ENCODE assay signal across 15 cellular contexts in the genomic region with DNA sequence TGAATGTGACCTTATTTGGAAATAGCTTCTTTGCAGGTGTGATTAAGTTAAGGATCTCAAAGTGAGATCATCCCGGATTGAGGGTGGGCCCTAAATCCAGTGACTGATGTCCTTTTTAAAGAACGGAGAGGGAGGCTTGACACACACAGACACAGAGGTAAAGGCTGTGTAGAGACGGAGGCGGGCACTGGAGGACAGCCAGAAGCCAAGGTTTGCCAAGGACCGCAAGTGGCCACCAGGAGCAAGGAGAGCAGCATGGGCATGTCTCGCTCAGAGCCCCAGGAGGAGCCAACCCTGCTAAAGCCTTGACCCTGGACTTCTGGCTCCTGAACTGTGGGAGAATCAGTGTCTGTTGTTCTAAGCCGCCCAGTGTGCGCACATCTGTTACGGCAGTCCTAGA. TPM values are rescaled to one million over a fixed set of nuclear protein-coding genes. Genes with fewer than 3 reads are reported as not detected.
DNase-seq lines count a peak whose midpoint lies in the region; ATAC-seq, FAIRE-seq and TF ChIP-seq lines count a peak whose summit lies in the region.
"Had no signal": no experiment of that assay in that cellular context is flagged by ENCODE, and none has a peak within 500 bp of the region (broad histone marks: within the 10 kb centered on the region; RNA-seq: fewer than 3 reads in every experiment).

No MANE protein-coding gene starts in this region.

- POLR2A ChIA-PET in K562 (lab: Yijun Ruan, JAX) = interaction anchor here (0.7 to 2.8 kb wide), 3 partner anchors 12 to 211 kb away, joined by 3 to 18 read pairs (median 4); a partner anchor contains a TSS

- CTCF ChIA-PET in K562 (lab: Yijun Ruan, JAX; ENCODE audit: low intra/inter-chr PET ratio) = no interaction called here

- no peak for TF ChIP-seq RAD21 in Ishikawa (IDR thresholded peaks at IDR 0.05; ENCODE audit: low read depth)
- TF ChIP-seq RAD21 in K562 (CRISPR knock-in tag; conservative IDR thresholded peaks at IDR 0.05 in 1 of 2, IDR thresholded peaks at IDR 0.05 in 1 of 2) = no peak

- peak overlapping the region; percentile 44; the same call in 1 of the 2 replicates for H2AFZ ChIP-seq in K562 (ENCODE audit: low read depth, low read length)
- H2AFZ ChIP-seq: neural progenitor cell had no signal

- peak overlapping the region; percentile 16; the same call in 1 of the 2 replicates for H3K4me2 ChIP-seq in K562 (ENCODE audit: insufficient read depth, low read length)
- H3K4me2 ChIP-seq: neural progenitor cell had no signal

- no peaks in the 10 kb centered on the region for H3K36me3 ChIP-seq in K562 (ENCODE audit: control insufficient read depth, insufficient read depth, low read length)
- H3K36me3 ChIP-seq in lower lobe of right lung = no peaks in the 10 kb centered on the region
- H3K36me3 ChIP-seq: neural progenitor cell had no signal

- H3K4me3 ChIP-seq in K562 (no peak overlapping the region), lower lobe of right lung (no peak overlapping the region)
- H3K4me3 ChIP-seq: neural progenitor cell had no signal

- H3K9me3 Mint-ChIP-seq in natural killer cell = no peaks in the 10 kb centered on the region
- H3K9me3 Mint-ChIP-seq: brain, memory B cell, neural progenitor cell had no signal

- no peaks in the 10 kb centered on the region for H3K36me3 Mint-ChIP-seq in natural killer cell
- H3K36me3 Mint-ChIP-seq: brain, memory B cell, neural progenitor cell had no signal

- H3K4me1 ChIP-seq in K562 (replicated peaks in 1 of 2; ENCODE audit: control insufficient read depth in 2 of 2, insufficient read depth in 2 of 2, low read length in 2 of 2) = peaks cover 0 to 18% of the 10 kb centered on the region in 2 experiments; a peak in 3 of 5 replicates
- peaks cover 3% of the 10 kb centered on the region for H3K4me1 ChIP-seq in lower lobe of right lung
- H3K4me1 ChIP-seq: neural progenitor cell had no signal

- no peaks in the 10 kb centered on the region for H3K4me1 Mint-ChIP-seq in natural killer cell
- H3K4me1 Mint-ChIP-seq: brain, memory B cell had no signal

- WGBS in K562 (ENCODE audit: insufficient coverage, low coverage, missing lambda C conversion rate) = 23% methylated on average over 9 of the region's 9 CpGs

- H3K27ac Mint-ChIP-seq in natural killer cell = no peak overlapping the region
- H3K27ac Mint-ChIP-seq: brain, memory B cell, neural progenitor cell had no signal

- H3K4me3 Mint-ChIP-seq in natural killer cell = no peak overlapping the region
- H3K4me3 Mint-ChIP-seq: brain, memory B cell, neural progenitor cell had no signal

- H3K9me1 ChIP-seq in K562 (ENCODE audit: control insufficient read depth, insufficient read depth, low read length) = no peaks in the 10 kb centered on the region

- H3K27ac ChIP-seq in K562 (ENCODE audit: extremely low read depth, low read depth, low read length) (no peak overlapping the region), lower lobe of right lung (no peak overlapping the region)
- H3K27ac ChIP-seq: neural progenitor cell had no signal

- no peak for FAIRE-seq in K562 (lab: Jason Lieb, UNC)

- DNase-seq in ACHN (peak; percentile 16), K562 (ENCODE audit: extremely low read depth in 1 of 4, low spot score in 3 of 4) (no peak), lower lobe of right lung (peak; percentile 73), natural killer cell (no peak), AG20443 (ENCODE audit: low spot score) (no peak)
- no peak for DNase-seq in activated naive CD4-positive, alpha-beta T cell treated with anti-CD3 and anti-CD28 coated beads, Interleukin-2, amount 50 U/mL, for 16 hours
- DNase-seq in effector CD4-positive, alpha-beta T cell = no peak
- DNase-seq: activated effector memory CD4-positive, alpha-beta T cell treated with anti-CD3 and anti-CD28 coated beads, Interleukin-2, amount 50 U/mL, for 16 hours; AML-193 had no signal

- BruUV-seq in K562 (replicated peaks; lab: Mats Ljungman, UMichigan) = no TSS peak

- TF ChIP-seq POLR2A in K562 (conservative IDR thresholded peaks at IDR 0.05) = no peak

- ATAC-seq in K562 (peak; percentile 20), lower lobe of right lung (peak; percentile 71 to 78), natural killer cell (no peak)

- peak overlapping the region in 1 of 2 experiments; percentile 86; a peak in 2 of 4 replicates for H3K9ac ChIP-seq in K562 (ENCODE audit: insufficient read depth in 1 of 2, low read depth in 2 of 2, low read length in 2 of 2)
- H3K9ac ChIP-seq: neural progenitor cell had no signal

- in situ Hi-C loops in ACHN (cut with HindIII; ENCODE audit: low pct_ligation_motif_present, low pct_unique_long_range_greater_than_20kb, low sequenced_read_pairs) (no loop called here), K562 (cut with MboI) (no loop called here)

- no peaks in the 10 kb centered on the region for H4K20me1 ChIP-seq in K562 (replicated peaks; ENCODE audit: control insufficient read depth, insufficient read depth, low read length)

- H3K27me3 ChIP-seq in K562 (ENCODE audit: control insufficient read depth in 2 of 2, insufficient read depth in 2 of 2, low read length in 2 of 2) (no peaks in the 10 kb centered on the region; a peak in 1 of 5 replicates), lower lobe of right lung (ENCODE audit: low read depth) (no peaks in the 10 kb centered on the region)
- H3K27me3 ChIP-seq: neural progenitor cell had no signal

- intact Hi-C loops in K562 (cut with micrococcal nuclease) = no loop called here
- intact Hi-C loops in lower lobe of right lung (cut with DNase I) = no loop called here
- intact Hi-C loops in natural killer cell (cut with micrococcal nuclease) = no loop called here

- H3K9me3 ChIP-seq in K562 (replicated peaks; ENCODE audit: control insufficient read depth, insufficient read depth, low read depth, low read length) (no peaks in the 10 kb centered on the region), lower lobe of right lung (no peaks in the 10 kb centered on the region)

- TF ChIP-seq EP300 in Ishikawa (IDR thresholded peaks at IDR 0.05; ENCODE audit: borderline replicate concordance) (no peak), K562 (IDR thresholded peaks at IDR 0.05; ENCODE audit: low read length) (no peak)

- TF ChIP-seq CTCF in K562 (IDR thresholded peaks at IDR 0.05 in 2 of 3, conservative IDR thresholded peaks at IDR 0.05 in 1 of 3; ENCODE audit: insufficient read depth in 2 of 3, low read depth in 1 of 3, low read length in 3 of 3) (no peak), lower lobe of right lung (IDR thresholded peaks at IDR 0.05) (peak; percentile 16), natural killer cell (IDR thresholded peaks at IDR 0.05) (no peak)

- H3K79me2 ChIP-seq in K562 (ENCODE audit: control insufficient read depth, insufficient read depth, low read length) = no peaks in the 10 kb centered on the region

- no peaks in the 10 kb centered on the region for H3K27me3 Mint-ChIP-seq in natural killer cell (ENCODE audit: low read depth in 2 of 2)

RNA-seq across cellular contexts. Expression of a gene that starts 15.4 kb away (rescaled TPM):
- not detected in 2 replicates for total RNA-seq in K562 (2011; cell fraction: chromatin; rRNA removed; ENCODE audit: low replicate concordance)
- not detected in 2 replicates for total RNA-seq in K562 (2011; cell fraction: nucleolus; rRNA removed)
- not detected in 2 replicates for total RNA-seq in K562 (2011; cell fraction: nucleoplasm; rRNA removed)
- total RNA-seq in K562 (2014; rRNA removed) (not detected in 2 replicates), K562 (2014; rRNA removed; fragmentation: Illumina TruSeq; extraction: Trizol) (not detected in 2 replicates), K562 (2015; rRNA removed; fragmentation: Illumina TruSeq; extraction: Trizol) (not detected in 2 replicates), K562 (2021) (not detected in 2 replicates), lower lobe of right lung (0.35 TPM), natural killer cell (not detected)
- polyA plus RNA-seq in K562 (2011; rRNA removed) (not detected in 2 replicates), K562 (2014; fragmentation: Illumina TruSeq; extraction: Trizol) (not detected in 2 replicates), K562 (2014; fragmentation: Nextera tagmentation; extraction: Ambion mirVana) (not detected), K562 (2014; rRNA removed) (not detected in 2 replicates)
- polyA plus RNA-seq in K562 (2011; cell fraction: cytosol; rRNA removed) = not detected in 2 replicates
- polyA plus RNA-seq in K562 (2011; cell fraction: nucleus; rRNA removed) = not detected in 2 replicates
- polyA plus RNA-seq in K562 (2012) = not detected in 2 replicates
- not detected in 2 replicates for polyA minus RNA-seq in K562 (2011; rRNA and poly(A)+ RNA removed)
- not detected in 2 replicates for polyA minus RNA-seq in K562 (2011; cell fraction: cytosol; rRNA and poly(A)+ RNA removed)
- polyA minus RNA-seq in K562 (2011; cell fraction: nucleus; rRNA and poly(A)+ RNA removed) = not detected in 2 replicates
- total RNA-seq: activated CD8-positive, alpha-beta memory T cell treated with anti-CD3 and anti-CD28 coated beads for 36 hours; SK-MEL-5 had no signal

RNA-seq across cellular contexts. Expression of a gene that starts 44.9 kb away (rescaled TPM):
- total RNA-seq in K562 (2011; cell fraction: chromatin; rRNA removed; ENCODE audit: low replicate concordance) = 3.7 and 13.4 TPM in 2 replicates
- 6.6 and 7.3 TPM in 2 replicates for total RNA-seq in K562 (2011; cell fraction: nucleolus; rRNA removed)
- total RNA-seq in K562 (2011; cell fraction: nucleoplasm; rRNA removed) = 3.7 and 4.7 TPM in 2 replicates
- 1.4 TPM in 2 replicates for total RNA-seq in K562 (2014; rRNA removed)
- total RNA-seq in K562 (2014; rRNA removed; fragmentation: Illumina TruSeq; extraction: Trizol) = 0.80 and 0.87 TPM in 2 replicates
- total RNA-seq in K562 (2015; rRNA removed; fragmentation: Illumina TruSeq; extraction: Trizol) = 1.0 and 1.2 TPM in 2 replicates
- total RNA-seq in K562 (2021) = 5.2 and 5.7 TPM in 2 replicates
- polyA plus RNA-seq in K562 (2011; rRNA removed) = 1.4 and 2.0 TPM in 2 replicates
- 2.3 and 3.2 TPM in 2 replicates for polyA plus RNA-seq in K562 (2011; cell fraction: cytosol; rRNA removed)
- 4.9 and 5.1 TPM in 2 replicates for polyA plus RNA-seq in K562 (2011; cell fraction: nucleus; rRNA removed)
- 3.2 and 6.6 TPM in 2 replicates for polyA plus RNA-seq in K562 (2012)
- 2.1 and 3.6 TPM in 2 replicates for polyA plus RNA-seq in K562 (2014; fragmentation: Illumina TruSeq; extraction: Trizol)
- under 1 TPM; 0.20 to 0.31 TPM for polyA plus RNA-seq in K562 (2014; fragmentation: Nextera tagmentation; extraction: Ambion mirVana)
- polyA plus RNA-seq in K562 (2014; rRNA removed) = 2.7 and 3.2 TPM in 2 replicates
- 2.2 and 3.0 TPM in 2 replicates for polyA minus RNA-seq in K562 (2011; rRNA and poly(A)+ RNA removed)
- polyA minus RNA-seq in K562 (2011; cell fraction: cytosol; rRNA and poly(A)+ RNA removed) = 3.2 and 6.1 TPM in 2 replicates
- polyA minus RNA-seq in K562 (2011; cell fraction: nucleus; rRNA and poly(A)+ RNA removed) = 5.5 and 6.2 TPM in 2 replicates
- total RNA-seq in lower lobe of right lung = 11.0 TPM
- 10 to 100 TPM; 15.9 to 31.3 (median 29.3) TPM for total RNA-seq in natural killer cell

RNA-seq across cellular contexts. Expression of a gene that starts 45.6 kb away (rescaled TPM):
- total RNA-seq in K562 (2011; cell fraction: chromatin; rRNA removed; ENCODE audit: low replicate concordance) = 49.8 and 89.2 TPM in 2 replicates
- total RNA-seq in K562 (2011; cell fraction: nucleolus; rRNA removed) = 52.8 and 56.4 TPM in 2 replicates
- 57.2 and 72.5 TPM in 2 replicates for total RNA-seq in K562 (2011; cell fraction: nucleoplasm; rRNA removed)
- total RNA-seq in K562 (2014; rRNA removed) (18.0 and 19.4 TPM in 2 replicates), K562 (2014; rRNA removed; fragmentation: Illumina TruSeq; extraction: Trizol) (12.1 and 13.1 TPM in 2 replicates), K562 (2015; rRNA removed; fragmentation: Illumina TruSeq; extraction: Trizol) (16.0 and 18.9 TPM in 2 replicates), K562 (2021) (69.6 and 73.6 TPM in 2 replicates), lower lobe of right lung (39.9 TPM), natural killer cell (10 to 100 TPM; 64.7 to 86.0 (median 84.8) TPM)
- polyA plus RNA-seq in K562 (2011; rRNA removed) (46.2 and 60.1 TPM in 2 replicates), K562 (2014; fragmentation: Illumina TruSeq; extraction: Trizol) (64.4 and 93.9 TPM in 2 replicates), K562 (2014; fragmentation: Nextera tagmentation; extraction: Ambion mirVana) (10 to 100 TPM; 11.6 to 12.1 TPM), K562 (2014; rRNA removed) (53.8 and 67.5 TPM in 2 replicates)
- 64.2 and 91.2 TPM in 2 replicates for polyA plus RNA-seq in K562 (2011; cell fraction: cytosol; rRNA removed)
- 37.6 and 65.1 TPM in 2 replicates for polyA plus RNA-seq in K562 (2011; cell fraction: nucleus; rRNA removed)
- 49.3 and 58.2 TPM in 2 replicates for polyA plus RNA-seq in K562 (2012)
- polyA minus RNA-seq in K562 (2011; rRNA and poly(A)+ RNA removed) = 29.9 and 44.9 TPM in 2 replicates
- 42.9 and 56.9 TPM in 2 replicates for polyA minus RNA-seq in K562 (2011; cell fraction: cytosol; rRNA and poly(A)+ RNA removed)
- 27.5 and 27.6 TPM in 2 replicates for polyA minus RNA-seq in K562 (2011; cell fraction: nucleus; rRNA and poly(A)+ RNA removed)

Comparison
In these comparisons a context has a peak if more than half of its experiments do, and no peak if none do; other contexts are left out.
1. DNase-seq: peak in ACHN (single experiment) and lower lobe of right lung (single experiment); none in K562 (0 of 4), natural killer cell (single experiment), activated naive CD4-positive, alpha-beta T cell treated with anti-CD3 and anti-CD28 coated beads, Interleukin-2, amount 50 U/mL, for 16 hours (single experiment), AG20443 (single experiment) and effector CD4-positive, alpha-beta T cell (single experiment).
2. ATAC-seq: peak in K562 (single experiment) and lower lobe of right lung (2 of 2); none in natural killer cell (0 of 3).